ENCODE assay signal across 1 cellular context in genomic region chr22:19991645-19992451, GRCh38.
TF ChIP-seq lines count a peak whose summit lies in the region.

No MANE protein-coding gene starts in this region.

TF ChIP-seq in K562, 482 proteins besides CTCF, POLR2A, EP300 and RAD21:
- TF ChIP-seq HDAC6 (IDR thresholded peaks at IDR 0.05; ENCODE audit: low read depth, low read length): peak; percentile 47; the same call in 1 of the 2 replicates
- TF ChIP-seq, protein P1, sequence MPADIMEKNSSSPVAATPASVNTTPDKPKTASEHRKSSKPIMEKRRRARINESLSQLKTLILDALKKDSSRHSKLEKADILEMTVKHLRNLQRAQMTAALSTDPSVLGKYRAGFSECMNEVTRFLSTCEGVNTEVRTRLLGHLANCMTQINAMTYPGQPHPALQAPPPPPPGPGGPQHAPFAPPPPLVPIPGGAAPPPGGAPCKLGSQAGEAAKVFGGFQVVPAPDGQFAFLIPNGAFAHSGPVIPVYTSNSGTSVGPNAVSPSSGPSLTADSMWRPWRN (IDR thresholded peaks at IDR 0.05; ENCODE audit: low read depth): no peak
- 0 out of 2 replicates have a peak, but pooled peaks have one; percentile 8 for TF ChIP-seq ATF1 (CRISPR knock-in tag; IDR thresholded peaks at IDR 0.05)
- TF ChIP-seq ATF1 (tag; IDR thresholded peaks at IDR 0.05): no peak
- TF ChIP-seq ZNF717 (CRISPR knock-in tag; IDR thresholded peaks at IDR 0.05): no peak
- no peak for TF ChIP-seq ZNF280B (CRISPR knock-in tag; IDR thresholded peaks at IDR 0.05)
- TF ChIP-seq, protein P2, sequence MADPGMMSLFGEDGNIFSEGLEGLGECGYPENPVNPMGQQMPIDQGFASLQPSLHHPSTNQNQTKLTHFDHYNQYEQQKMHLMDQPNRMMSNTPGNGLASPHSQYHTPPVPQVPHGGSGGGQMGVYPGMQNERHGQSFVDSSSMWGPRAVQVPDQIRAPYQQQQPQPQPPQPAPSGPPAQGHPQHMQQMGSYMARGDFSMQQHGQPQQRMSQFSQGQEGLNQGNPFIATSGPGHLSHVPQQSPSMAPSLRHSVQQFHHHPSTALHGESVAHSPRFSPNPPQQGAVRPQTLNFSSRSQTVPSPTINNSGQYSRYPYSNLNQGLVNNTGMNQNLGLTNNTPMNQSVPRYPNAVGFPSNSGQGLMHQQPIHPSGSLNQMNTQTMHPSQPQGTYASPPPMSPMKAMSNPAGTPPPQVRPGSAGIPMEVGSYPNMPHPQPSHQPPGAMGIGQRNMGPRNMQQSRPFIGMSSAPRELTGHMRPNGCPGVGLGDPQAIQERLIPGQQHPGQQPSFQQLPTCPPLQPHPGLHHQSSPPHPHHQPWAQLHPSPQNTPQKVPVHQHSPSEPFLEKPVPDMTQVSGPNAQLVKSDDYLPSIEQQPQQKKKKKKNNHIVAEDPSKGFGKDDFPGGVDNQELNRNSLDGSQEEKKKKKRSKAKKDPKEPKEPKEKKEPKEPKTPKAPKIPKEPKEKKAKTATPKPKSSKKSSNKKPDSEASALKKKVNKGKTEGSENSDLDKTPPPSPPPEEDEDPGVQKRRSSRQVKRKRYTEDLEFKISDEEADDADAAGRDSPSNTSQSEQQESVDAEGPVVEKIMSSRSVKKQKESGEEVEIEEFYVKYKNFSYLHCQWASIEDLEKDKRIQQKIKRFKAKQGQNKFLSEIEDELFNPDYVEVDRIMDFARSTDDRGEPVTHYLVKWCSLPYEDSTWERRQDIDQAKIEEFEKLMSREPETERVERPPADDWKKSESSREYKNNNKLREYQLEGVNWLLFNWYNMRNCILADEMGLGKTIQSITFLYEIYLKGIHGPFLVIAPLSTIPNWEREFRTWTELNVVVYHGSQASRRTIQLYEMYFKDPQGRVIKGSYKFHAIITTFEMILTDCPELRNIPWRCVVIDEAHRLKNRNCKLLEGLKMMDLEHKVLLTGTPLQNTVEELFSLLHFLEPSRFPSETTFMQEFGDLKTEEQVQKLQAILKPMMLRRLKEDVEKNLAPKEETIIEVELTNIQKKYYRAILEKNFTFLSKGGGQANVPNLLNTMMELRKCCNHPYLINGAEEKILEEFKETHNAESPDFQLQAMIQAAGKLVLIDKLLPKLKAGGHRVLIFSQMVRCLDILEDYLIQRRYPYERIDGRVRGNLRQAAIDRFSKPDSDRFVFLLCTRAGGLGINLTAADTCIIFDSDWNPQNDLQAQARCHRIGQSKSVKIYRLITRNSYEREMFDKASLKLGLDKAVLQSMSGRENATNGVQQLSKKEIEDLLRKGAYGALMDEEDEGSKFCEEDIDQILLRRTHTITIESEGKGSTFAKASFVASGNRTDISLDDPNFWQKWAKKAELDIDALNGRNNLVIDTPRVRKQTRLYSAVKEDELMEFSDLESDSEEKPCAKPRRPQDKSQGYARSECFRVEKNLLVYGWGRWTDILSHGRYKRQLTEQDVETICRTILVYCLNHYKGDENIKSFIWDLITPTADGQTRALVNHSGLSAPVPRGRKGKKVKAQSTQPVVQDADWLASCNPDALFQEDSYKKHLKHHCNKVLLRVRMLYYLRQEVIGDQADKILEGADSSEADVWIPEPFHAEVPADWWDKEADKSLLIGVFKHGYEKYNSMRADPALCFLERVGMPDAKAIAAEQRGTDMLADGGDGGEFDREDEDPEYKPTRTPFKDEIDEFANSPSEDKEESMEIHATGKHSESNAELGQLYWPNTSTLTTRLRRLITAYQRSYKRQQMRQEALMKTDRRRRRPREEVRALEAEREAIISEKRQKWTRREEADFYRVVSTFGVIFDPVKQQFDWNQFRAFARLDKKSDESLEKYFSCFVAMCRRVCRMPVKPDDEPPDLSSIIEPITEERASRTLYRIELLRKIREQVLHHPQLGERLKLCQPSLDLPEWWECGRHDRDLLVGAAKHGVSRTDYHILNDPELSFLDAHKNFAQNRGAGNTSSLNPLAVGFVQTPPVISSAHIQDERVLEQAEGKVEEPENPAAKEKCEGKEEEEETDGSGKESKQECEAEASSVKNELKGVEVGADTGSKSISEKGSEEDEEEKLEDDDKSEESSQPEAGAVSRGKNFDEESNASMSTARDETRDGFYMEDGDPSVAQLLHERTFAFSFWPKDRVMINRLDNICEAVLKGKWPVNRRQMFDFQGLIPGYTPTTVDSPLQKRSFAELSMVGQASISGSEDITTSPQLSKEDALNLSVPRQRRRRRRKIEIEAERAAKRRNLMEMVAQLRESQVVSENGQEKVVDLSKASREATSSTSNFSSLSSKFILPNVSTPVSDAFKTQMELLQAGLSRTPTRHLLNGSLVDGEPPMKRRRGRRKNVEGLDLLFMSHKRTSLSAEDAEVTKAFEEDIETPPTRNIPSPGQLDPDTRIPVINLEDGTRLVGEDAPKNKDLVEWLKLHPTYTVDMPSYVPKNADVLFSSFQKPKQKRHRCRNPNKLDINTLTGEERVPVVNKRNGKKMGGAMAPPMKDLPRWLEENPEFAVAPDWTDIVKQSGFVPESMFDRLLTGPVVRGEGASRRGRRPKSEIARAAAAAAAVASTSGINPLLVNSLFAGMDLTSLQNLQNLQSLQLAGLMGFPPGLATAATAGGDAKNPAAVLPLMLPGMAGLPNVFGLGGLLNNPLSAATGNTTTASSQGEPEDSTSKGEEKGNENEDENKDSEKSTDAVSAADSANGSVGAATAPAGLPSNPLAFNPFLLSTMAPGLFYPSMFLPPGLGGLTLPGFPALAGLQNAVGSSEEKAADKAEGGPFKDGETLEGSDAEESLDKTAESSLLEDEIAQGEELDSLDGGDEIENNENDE (IDR thresholded peaks at IDR 0.05; ENCODE audit: low read depth, low read length): peak; percentile 30
- 0 out of 2 replicates have a peak, but pooled peaks have one; percentile 72 for TF ChIP-seq RBM14 (IDR thresholded peaks at IDR 0.05; ENCODE audit: borderline replicate concordance, insufficient read depth, low read depth, low read length)
- TF ChIP-seq NR1H2 (CRISPR knock-in tag; IDR thresholded peaks at IDR 0.05): no peak
- peak; percentile 19 for TF ChIP-seq WHSC1 (IDR thresholded peaks at IDR 0.05; ENCODE audit: low read length)
- no peak for TF ChIP-seq LEF1 (IDR thresholded peaks at IDR 0.05)
- TF ChIP-seq KLF16 (IDR thresholded peaks at IDR 0.05): no peak
